Comparison of ENCODE assay signal across 25 cellular contexts in genomic region chr10:7293378-7293920, GRCh38.
"Had no signal": no experiment of that assay in that cellular context is flagged by ENCODE, and none has a peak within 500 bp of the region (broad histone marks: within the 10 kb centered on the region; RNA-seq: fewer than 3 reads in every experiment).

No MANE protein-coding gene starts in this region.

- H3K27ac Mint-ChIP-seq: activated CD4-positive, alpha-beta memory T cell treated with anti-CD3 and anti-CD28 coated beads for 36 hours; activated CD4-positive, alpha-beta T cell treated with anti-CD3 and anti-CD28 coated beads, Interleukin-2, amount 10 ng/mL, durations not matched to agents 7 days and 5 days; activated naive CD4-positive, alpha-beta T cell treated with anti-CD3 and anti-CD28 coated beads for 36 hours; activated T-helper 17 cell treated with anti-CD3 and anti-CD28 coated beads, Interleukin-2, amount 50 U/mL, for 72 hours had no signal

- H3K9me3 Mint-ChIP-seq: activated CD4-positive, alpha-beta memory T cell treated with anti-CD3 and anti-CD28 coated beads for 36 hours; activated T-helper 17 cell treated with anti-CD3 and anti-CD28 coated beads, Interleukin-2, amount 50 U/mL, for 72 hours had no signal

- ATAC-seq: activated T-helper 17 cell treated with anti-CD3 and anti-CD28 coated beads, Interleukin-2, amount 50 U/mL, for 72 hours; body of pancreas had no signal

- H3K4me3 Mint-ChIP-seq: activated CD4-positive, alpha-beta memory T cell treated with anti-CD3 and anti-CD28 coated beads for 36 hours; activated CD4-positive, alpha-beta T cell treated with anti-CD3 and anti-CD28 coated beads, Interleukin-2, amount 10 ng/mL, durations not matched to agents 7 days and 5 days; activated naive CD4-positive, alpha-beta T cell treated with anti-CD3 and anti-CD28 coated beads for 36 hours; activated T-helper 17 cell treated with anti-CD3 and anti-CD28 coated beads, Interleukin-2, amount 50 U/mL, for 72 hours had no signal

- DNase-seq: activated CD4-positive, alpha-beta memory T cell treated with anti-CD3 and anti-CD28 coated beads for 36 hours; activated CD4-positive, alpha-beta T cell treated with anti-CD3 and anti-CD28 coated beads, Interleukin-2, amount 10 ng/mL, durations not matched to agents 7 days and 5 days; activated CD4-positive, CD25-positive, alpha-beta regulatory T cell; activated gamma-delta T cell; activated naive CD4-positive, alpha-beta T cell treated with anti-CD3 and anti-CD28 coated beads for 36 hours; activated T-cell treated with anti-CD3 and anti-CD28 coated beads for 4 hours; activated T-cell treated with anti-CD3 and anti-CD28 coated beads, Interleukin-2, amount 50 U/mL, for 48 hours; amniotic stem cell; body of pancreas; central memory CD4-positive, alpha-beta T cell; MM.1S; NCI-H1105; NCI-H1436; NCI-H1694 treated with DMSO at 0.1 percent for 48 hours; NCI-H2029 treated with DMSO at 0.1 percent for 48 hours; NCI-H510A treated with DMSO at 0.1 percent for 48 hours; NCI-H69; NK-92 treated with Interleukin-12 subunit alpha and Interleukin-12 subunit beta, amount 100 ng/mL, for 24 hours; Peyer's patch; Right ventricle myocardium superior; SJCRH30; SK-N-SH; T-helper 1 cell had no signal

- H3K27me3 Mint-ChIP-seq: activated CD4-positive, alpha-beta memory T cell treated with anti-CD3 and anti-CD28 coated beads for 36 hours; activated CD4-positive, alpha-beta T cell treated with anti-CD3 and anti-CD28 coated beads, Interleukin-2, amount 10 ng/mL, durations not matched to agents 7 days and 5 days; activated T-helper 17 cell treated with anti-CD3 and anti-CD28 coated beads, Interleukin-2, amount 50 U/mL, for 72 hours had no signal

- FAIRE-seq: bronchial epithelial cell had no signal
